Comparison of ENCODE assay signal across 8 cellular contexts in genomic region chr19:43901395-43902390, GRCh38. TPM values are rescaled to one million over a fixed set of nuclear protein-coding genes. Genes with fewer than 3 reads are reported as not detected.
DNase-seq lines count a peak whose midpoint lies in the region; ATAC-seq and TF ChIP-seq lines count a peak whose summit lies in the region.

No MANE protein-coding gene starts in this region.

- H3K27ac Mint-ChIP-seq in naive thymus-derived CD8-positive, alpha-beta T cell: peak overlapping the region in 9 of 10 donors; percentile 40 to 93 (median 88)

- H3K9ac ChIP-seq in ES-I3 (ENCODE audit: low read depth, low read length): peak overlapping the region; percentile 62

- H3K4me1 Mint-ChIP-seq in naive thymus-derived CD8-positive, alpha-beta T cell: peaks cover 11 to 26% (median 18%) of the 10 kb centered on the region in 4 donors

- POLR2A ChIA-PET in naive thymus-derived CD8-positive, alpha-beta T cell (lab: Charles Lee): interaction anchor here (1.6 kb wide), 1 partner anchor 34 kb away, joined by 6 read pairs; the partner anchor contains the start of gene ZNF45

- H3K36me3 Mint-ChIP-seq in naive thymus-derived CD8-positive, alpha-beta T cell: peaks cover 18 to 70% (median 64%) of the 10 kb centered on the region in 3 donors

- peaks cover 26 to 92% (median 70%) of the 10 kb centered on the region in 9 donors for H3K9me3 Mint-ChIP-seq in naive thymus-derived CD8-positive, alpha-beta T cell

- H3K36me3 ChIP-seq in ES-I3 (ENCODE audit: insufficient read depth, low read length): no peaks in the 10 kb centered on the region

- peak; percentile 70 for ATAC-seq in HG02798 (IDR thresholded peaks at IDR 0.05; ENCODE audit: poor library complexity, unreplicated experiment)
- peak; percentile 77 to 96 for ATAC-seq in naive thymus-derived CD8-positive, alpha-beta T cell

- DNase-seq in activated T-helper 9 cell treated with anti-CD3 and anti-CD28 coated beads, Interleukin-2, amount 50 U/mL, for 16 hours (ENCODE audit: low read depth): peak; percentile 43
- peak; percentile 74 for DNase-seq in fibroblast of the conjunctiva (ENCODE audit: low read depth)
- peak; percentile 40 to 80 (median 46) for DNase-seq in naive thymus-derived CD8-positive, alpha-beta T cell
- DNase-seq in stimulated activated CD8-positive, alpha-beta memory T cell treated with anti-CD3 and anti-CD28 coated beads, Interleukin-7, amount 100 ng/mL, for 4 hours (ENCODE audit: low read depth in 2 of 2): peak; percentile 38 to 50
- DNase-seq in NCI-H1694 (lab: John Stamatoyannopoulos, UW): no peak

- H3K4me1 ChIP-seq in ES-I3 (ENCODE audit: insufficient read depth, low read length): no peaks in the 10 kb centered on the region

- no peaks in the 10 kb centered on the region for H3K9me3 ChIP-seq in ES-I3 (ENCODE audit: control insufficient read depth, insufficient read depth, low read length)

- H3K27me3 Mint-ChIP-seq in naive thymus-derived CD8-positive, alpha-beta T cell: no peaks in the 10 kb centered on the region

- H3K4me3 Mint-ChIP-seq in naive thymus-derived CD8-positive, alpha-beta T cell: peak overlapping the region; percentile 83 to 96 (median 94)

TF ChIP-seq in PFSK-1, 5 proteins besides CTCF, POLR2A, EP300 and RAD21:
- TF ChIP-seq SIN3A (IDR thresholded peaks at IDR 0.05; ENCODE audit: borderline replicate concordance, insufficient read depth, low read length) (no peak), POLR2AphosphoS5 (IDR thresholded peaks at IDR 0.05; ENCODE audit: low read depth, low read length) (peak; percentile 75), TAF1 (IDR thresholded peaks at IDR 0.05; ENCODE audit: borderline replicate concordance, insufficient read depth, low read length) (no peak)

RNA-seq across cellular contexts. Expression of gene ZNF404, which starts 17.9 kb away (rescaled TPM):
- polyA plus RNA-seq in PFSK-1 (2012; ENCODE audit: insufficient read length, low read depth): 1.8 TPM
- total RNA-seq in naive thymus-derived CD8-positive, alpha-beta T cell: 1 to 10 TPM; 8.5 to 9.5 TPM
- 1 to 10 TPM; 1.8 to 4.1 (median 2.8) TPM for polyA plus RNA-seq in naive thymus-derived CD8-positive, alpha-beta T cell

RNA-seq across cellular contexts. Expression of gene ZNF45, which starts 33.4 kb away (rescaled TPM):
- 4.4 TPM for polyA plus RNA-seq in PFSK-1 (2012; ENCODE audit: insufficient read length, low read depth)
- total RNA-seq in naive thymus-derived CD8-positive, alpha-beta T cell: 10 to 100 TPM; 23.2 to 27.9 TPM
- polyA plus RNA-seq in naive thymus-derived CD8-positive, alpha-beta T cell: 10 to 100 TPM in 2 of 3 donors, 1 to 10 TPM in 1; 6.3 to 16.6 (median 11.1) TPM

RNA-seq across cellular contexts. Expression of gene ZNF221, which starts 49.3 kb away (rescaled TPM):
- polyA plus RNA-seq in PFSK-1 (2012; ENCODE audit: insufficient read length, low read depth): 0.40 TPM
- 1 to 10 TPM; 4.5 to 5.6 TPM for total RNA-seq in naive thymus-derived CD8-positive, alpha-beta T cell
- polyA plus RNA-seq in naive thymus-derived CD8-positive, alpha-beta T cell: 1 to 10 TPM in 1 of 3 donors, not detected in 2; 1.6 TPM
